In the genomic region with DNA sequence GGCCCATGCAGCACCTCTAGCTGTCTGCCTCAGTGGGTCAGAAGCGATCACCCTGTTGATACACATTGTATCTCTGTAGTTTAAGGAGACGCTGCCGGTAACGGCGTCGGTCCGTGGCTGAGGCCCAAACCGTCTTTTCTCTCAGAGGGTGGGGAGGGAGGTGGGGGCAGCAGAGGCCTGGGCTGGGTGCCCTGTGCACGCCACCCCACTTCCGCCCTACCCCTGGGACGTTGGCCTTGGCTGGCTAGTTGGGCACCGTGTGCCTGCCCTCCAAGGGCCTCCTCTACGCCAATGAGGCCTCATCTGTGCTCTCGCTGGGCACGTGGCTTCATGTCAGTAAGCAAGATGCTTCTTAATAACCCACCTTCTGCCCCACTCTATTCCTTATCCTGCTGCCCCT, we compare ENCODE assay signal across 15 cellular contexts. TPM values are rescaled to one million over a fixed set of nuclear protein-coding genes. Genes with fewer than 3 reads are reported as not detected.
DNase-seq lines count a peak whose midpoint lies in the region; ATAC-seq and TF ChIP-seq lines count a peak whose summit lies in the region.
"Had no signal": no experiment of that assay in that cellular context is flagged by ENCODE, and none has a peak within 500 bp of the region (broad histone marks: within the 10 kb centered on the region; RNA-seq: fewer than 3 reads in every experiment).

No MANE protein-coding gene starts in this region.

- no peaks in the 10 kb centered on the region for H3K27me3 Mint-ChIP-seq in activated naive CD8-positive, alpha-beta T cell treated with anti-CD3 and anti-CD28 coated beads, Interleukin-2, amount 50 U/mL, for 24 hours

- H3K4me1 ChIP-seq in heart left ventricle (peaks cover 0 to 71% (median 46%) of the 10 kb centered on the region in 12 donors), urinary bladder (ENCODE audit: insufficient read depth) (no peaks in the 10 kb centered on the region)

- peak overlapping the region; percentile 36 for H3K27ac Mint-ChIP-seq in activated naive CD8-positive, alpha-beta T cell treated with anti-CD3 and anti-CD28 coated beads, Interleukin-2, amount 50 U/mL, for 24 hours

- no peaks in the 10 kb centered on the region for H3K27me3 ChIP-seq in heart left ventricle
- H3K27me3 ChIP-seq: BE2C had no signal

- no peaks in the 10 kb centered on the region for H3K9me3 Mint-ChIP-seq in activated naive CD8-positive, alpha-beta T cell treated with anti-CD3 and anti-CD28 coated beads, Interleukin-2, amount 50 U/mL, for 24 hours

- H3K27ac ChIP-seq in heart left ventricle, result no peak overlapping the region
- H3K27ac ChIP-seq in urinary bladder (ENCODE audit: low read depth), result peak overlapping the region; percentile 31

- H3K36me3 Mint-ChIP-seq in activated naive CD8-positive, alpha-beta T cell treated with anti-CD3 and anti-CD28 coated beads, Interleukin-2, amount 50 U/mL, for 24 hours (ENCODE audit: low read depth), result peaks cover 41% of the 10 kb centered on the region

- peaks cover 43% of the 10 kb centered on the region for H3K4me1 Mint-ChIP-seq in activated naive CD8-positive, alpha-beta T cell treated with anti-CD3 and anti-CD28 coated beads, Interleukin-2, amount 50 U/mL, for 24 hours

- WGBS in heart left ventricle, 4 donors, result 82 to 96% (median 86%) methylated on average over 11 to 15 of the region's 15 CpGs
- 80% methylated on average over 15 of the region's 15 CpGs for WGBS in urinary bladder

- TF ChIP-seq CTCF in heart left ventricle (IDR thresholded peaks at IDR 0.05), result no peak

- H3K9me3 ChIP-seq in heart left ventricle, result no peaks in the 10 kb centered on the region
- H3K9me3 ChIP-seq: BE2C had no signal

- no peak overlapping the region for H3K4me3 ChIP-seq in heart left ventricle
- no peak overlapping the region for H3K4me3 ChIP-seq in urinary bladder (ENCODE audit: low read depth, low read length)

- ATAC-seq in Right ventricle myocardium inferior (no peak), heart left ventricle (no peak), GM21381 (IDR thresholded peaks at IDR 0.05; ENCODE audit: unreplicated experiment) (no peak), GM19395 (IDR thresholded peaks at IDR 0.05; ENCODE audit: unreplicated experiment) (no peak)
- no peak for ATAC-seq in activated naive CD8-positive, alpha-beta T cell treated with anti-CD3 and anti-CD28 coated beads, Interleukin-2, amount 50 U/mL, for 24 hours
- ATAC-seq: left lobe of liver had no signal

- DNase-seq in Right ventricle myocardium inferior (ENCODE audit: missing footprints) (peak; percentile 44), heart left ventricle (no peak), mesenteric fat pad (ENCODE audit: low spot score) (peak; percentile 82), NCI-H748 treated with DMSO at 0.1 percent for 48 hours (lab: John Stamatoyannopoulos, UW) (no peak)
- DNase-seq in activated naive CD8-positive, alpha-beta T cell treated with anti-CD3 and anti-CD28 coated beads, Interleukin-2, amount 50 U/mL, for 24 hours, result no peak
- DNase-seq: activated CD4-positive, CD25-positive, alpha-beta regulatory T cell; BE2C; NCI-H1417; NCI-H774; occipital lobe; SHP77 treated with DMSO at 0.1 percent for 48 hours had no signal

- H3K36me3 ChIP-seq in heart left ventricle (peaks cover 0 to 66% (median 48%) of the 10 kb centered on the region in 9 donors), urinary bladder (ENCODE audit: insufficient read depth) (peaks cover 2% of the 10 kb centered on the region)

- no peak for TF ChIP-seq POLR2A in heart left ventricle (IDR thresholded peaks at IDR 0.05)

- peak overlapping the region; percentile 0 for H3K4me3 Mint-ChIP-seq in activated naive CD8-positive, alpha-beta T cell treated with anti-CD3 and anti-CD28 coated beads, Interleukin-2, amount 50 U/mL, for 24 hours

- intact Hi-C loops in Right ventricle myocardium inferior (cut with DNase I), result no loop called here
- intact Hi-C loops in heart left ventricle (cut with DNase I), result loop anchor here in 1 of 10 donors (2.0 kb wide), 1 partner anchor 31 kb away; no protein-coding TSS in a partner anchor

RNA-seq across cellular contexts. Expression of a gene that starts 9.4 kb away (rescaled TPM):
- total RNA-seq in Right ventricle myocardium inferior (4.3 TPM), heart left ventricle (1 to 10 TPM; 1.8 to 8.5 (median 4.5) TPM), mesenteric fat pad (34.2 TPM), urinary bladder (4.2 TPM)
- polyA plus RNA-seq in heart left ventricle (1 to 10 TPM; 2.4 to 6.7 TPM), urinary bladder (10.9 TPM)

RNA-seq across cellular contexts. Expression of a gene that starts 30.8 kb away (rescaled TPM):
- 35.9 TPM for total RNA-seq in Right ventricle myocardium inferior
- 10 to 100 TPM; 28.9 to 51.3 (median 39.6) TPM for total RNA-seq in heart left ventricle
- polyA plus RNA-seq in heart left ventricle, result 10 to 100 TPM; 27.4 to 55.7 TPM
- total RNA-seq in mesenteric fat pad, result 43.4 TPM
- 62.5 TPM for total RNA-seq in urinary bladder
- polyA plus RNA-seq in urinary bladder, result 65.5 TPM

Comparison
In these comparisons a context has a peak if more than half of its experiments do, and no peak if none do; other contexts are left out.
1. DNase-seq: peak in Right ventricle myocardium inferior (single experiment) and mesenteric fat pad (single experiment); none in heart left ventricle (0 of 5), activated naive CD8-positive, alpha-beta T cell treated with anti-CD3 and anti-CD28 coated beads, Interleukin-2, amount 50 U/mL, for 24 hours (single experiment) and NCI-H748 treated with DMSO at 0.1 percent for 48 hours (single experiment).